15 cellular contexts compared by ENCODE assay signal in the genomic region with DNA sequence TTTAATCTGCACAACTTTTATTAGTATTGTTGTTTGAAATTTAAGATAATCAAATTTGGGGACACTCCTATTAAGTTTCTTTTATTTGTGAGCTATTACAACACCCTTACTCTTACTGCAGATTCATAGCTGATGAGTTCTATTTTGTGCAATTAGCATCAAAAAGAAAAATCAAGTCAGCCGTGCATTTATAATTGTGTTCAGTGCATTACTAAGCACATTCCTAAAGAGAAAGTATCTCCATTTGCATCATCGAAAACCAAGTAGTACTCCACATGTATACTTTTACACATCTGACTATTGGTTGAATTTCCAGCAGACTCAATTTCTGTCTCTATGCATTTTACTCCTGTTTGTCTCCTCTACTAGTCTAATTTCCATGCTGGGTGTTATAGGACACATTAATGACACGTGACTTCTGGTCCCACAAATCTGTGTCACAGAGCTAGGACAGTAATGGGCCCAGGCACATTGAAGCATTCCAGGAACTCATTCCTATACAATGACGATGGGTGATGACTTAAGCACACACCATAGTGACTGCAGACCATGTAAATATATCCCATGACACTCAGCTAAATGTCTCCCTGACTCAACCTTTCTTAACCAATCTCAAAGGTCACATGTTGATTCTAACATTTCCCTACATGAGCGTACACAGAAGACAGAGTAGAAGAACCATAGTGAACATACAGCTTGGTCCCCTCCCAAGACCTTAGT.
DNase-seq lines count a peak whose midpoint lies in the region; ATAC-seq and TF ChIP-seq lines count a peak whose summit lies in the region.
"Had no signal": no experiment of that assay in that cellular context is flagged by ENCODE, and none has a peak within 500 bp of the region (broad histone marks: within the 10 kb centered on the region; RNA-seq: fewer than 3 reads in every experiment).

No MANE protein-coding gene starts in this region.

- intact Hi-C loops in testis (cut with DNase I; ENCODE audit: low total_unique reads), result no loop called here

- no peak overlapping the region for H3K27ac Mint-ChIP-seq in stimulated activated naive CD8-positive, alpha-beta T cell treated with anti-CD3 and anti-CD28 coated beads, Interleukin-15, amount 100 ng/mL, for 72 hours
- H3K27ac Mint-ChIP-seq: activated CD4-positive, alpha-beta memory T cell treated with anti-CD3 and anti-CD28 coated beads for 36 hours; B cell; T-cell had no signal

- ATAC-seq in stimulated activated naive CD8-positive, alpha-beta T cell treated with anti-CD3 and anti-CD28 coated beads, Interleukin-15, Interleukin-2, amounts not matched to agents 100 U/mL and 50 U/mL, for 24 hours, result peak; percentile 81
- no peak for ATAC-seq in stimulated activated naive CD8-positive, alpha-beta T cell treated with anti-CD3 and anti-CD28 coated beads, Interleukin-15, amount 100 ng/mL, for 72 hours
- ATAC-seq in HG03469 (IDR thresholded peaks at IDR 0.05; ENCODE audit: unreplicated experiment) (no peak), GM19455 (IDR thresholded peaks at IDR 0.05; ENCODE audit: unreplicated experiment) (no peak)
- ATAC-seq: T-cell had no signal

- H3K9me3 ChIP-seq in testis, result no peaks in the 10 kb centered on the region

- no peak overlapping the region for H3K27ac ChIP-seq in testis

- no peak for TF ChIP-seq POLR2A in testis (IDR thresholded peaks at IDR 0.05)

- no peaks in the 10 kb centered on the region for H3K27me3 ChIP-seq in testis

- no peak for DNase-seq in stimulated activated naive CD8-positive, alpha-beta T cell treated with anti-CD3 and anti-CD28 coated beads, Interleukin-15, Interleukin-2, amounts not matched to agents 100 U/mL and 50 U/mL, for 24 hours
- no peak for DNase-seq in stimulated activated naive CD8-positive, alpha-beta T cell treated with anti-CD3 and anti-CD28 coated beads, Interleukin-15, amount 100 ng/mL, for 72 hours
- DNase-seq in amniotic epithelial cell (ENCODE audit: low read depth) (peak; percentile 73), fibroblast of villous mesenchyme (ENCODE audit: low read depth) (peak; percentile 68), testis (no peak)
- no peak for DNase-seq in NK-92 treated with Interleukin-12 subunit alpha and Interleukin-12 subunit beta, amount 100 ng/mL, for 24 hours (lab: John Stamatoyannopoulos, UW)
- DNase-seq: activated CD4-positive, alpha-beta memory T cell treated with anti-CD3 and anti-CD28 coated beads for 36 hours; activated naive CD4-positive, alpha-beta T cell treated with Interleukin-2 at 50 U/mL for 16 hours; cortex of kidney; Kasumi-1; NCI-H2081 treated with DMSO at 0.1 percent for 48 hours; T-cell had no signal

- no peaks in the 10 kb centered on the region for H3K36me3 ChIP-seq in testis (ENCODE audit: low read depth, missing control alignments)

- no peak overlapping the region for H3K4me3 Mint-ChIP-seq in stimulated activated naive CD8-positive, alpha-beta T cell treated with anti-CD3 and anti-CD28 coated beads, Interleukin-15, amount 100 ng/mL, for 72 hours
- H3K4me3 Mint-ChIP-seq: activated CD4-positive, alpha-beta memory T cell treated with anti-CD3 and anti-CD28 coated beads for 36 hours; B cell; T-cell had no signal

- H3K4me1 Mint-ChIP-seq in stimulated activated naive CD8-positive, alpha-beta T cell treated with anti-CD3 and anti-CD28 coated beads, Interleukin-15, amount 100 ng/mL, for 72 hours, result no peaks in the 10 kb centered on the region
- H3K4me1 Mint-ChIP-seq: B cell, T-cell had no signal

- TF ChIP-seq CTCF in fibroblast of villous mesenchyme (IDR thresholded peaks at IDR 0.05; ENCODE audit: insufficient read depth, low read depth, low read length) (no peak), testis (IDR thresholded peaks at IDR 0.05) (no peak)

- no peaks in the 10 kb centered on the region for H3K27me3 Mint-ChIP-seq in stimulated activated naive CD8-positive, alpha-beta T cell treated with anti-CD3 and anti-CD28 coated beads, Interleukin-15, amount 100 ng/mL, for 72 hours
- H3K27me3 Mint-ChIP-seq: activated CD4-positive, alpha-beta memory T cell treated with anti-CD3 and anti-CD28 coated beads for 36 hours; B cell; T-cell had no signal

- 93 to 97% methylated on average over 5 of the region's 5 CpGs for WGBS in testis, 2 donors

- H3K9me3 Mint-ChIP-seq in stimulated activated naive CD8-positive, alpha-beta T cell treated with anti-CD3 and anti-CD28 coated beads, Interleukin-15, amount 100 ng/mL, for 72 hours, result peaks cover 0 to 13% of the 10 kb centered on the region in 2 donors

- no peak overlapping the region for H3K4me3 ChIP-seq in fibroblast of villous mesenchyme (ENCODE audit: low read depth, low read length)
- H3K4me3 ChIP-seq in testis, result no peak overlapping the region

- no peaks in the 10 kb centered on the region for H3K4me1 ChIP-seq in testis

Comparison
In these comparisons a context has a peak if more than half of its experiments do, and no peak if none do; other contexts are left out.
1. DNase-seq: peak in amniotic epithelial cell (single experiment) and fibroblast of villous mesenchyme (single experiment); none in stimulated activated naive CD8-positive, alpha-beta T cell treated with anti-CD3 and anti-CD28 coated beads, Interleukin-15, Interleukin-2, amounts not matched to agents 100 U/mL and 50 U/mL, for 24 hours (single experiment), stimulated activated naive CD8-positive, alpha-beta T cell treated with anti-CD3 and anti-CD28 coated beads, Interleukin-15, amount 100 ng/mL, for 72 hours (0 of 2), testis (single experiment) and NK-92 treated with Interleukin-12 subunit alpha and Interleukin-12 subunit beta, amount 100 ng/mL, for 24 hours (single experiment).